1 cellular context compared by ENCODE assay signal in genomic region chr10:69318997-69319727, GRCh38.
TF ChIP-seq lines count a peak whose summit lies in the region.

No MANE protein-coding gene starts in this region.

TF ChIP-seq in HepG2, 621 proteins besides CTCF, POLR2A, EP300 and RAD21 (continued from another document):
- TF ChIP-seq ZBTB14 (CRISPR knock-in tag; IDR thresholded peaks at IDR 0.05) (no peak), ZNF501 (CRISPR knock-in tag; IDR thresholded peaks at IDR 0.05) (peak; percentile 70), GMEB1 (CRISPR knock-in tag; IDR thresholded peaks at IDR 0.05; ENCODE audit: borderline replicate concordance) (no peak), ZNF687 (CRISPR knock-in tag; IDR thresholded peaks at IDR 0.05) (0 out of 2 replicates have a peak, but pooled peaks have one; percentile 32), HDAC1 (CRISPR knock-in tag; IDR thresholded peaks at IDR 0.05) (0 out of 2 replicates have a peak, but pooled peaks have one; percentile 36), ZNF784 (CRISPR knock-in tag; IDR thresholded peaks at IDR 0.05; ENCODE audit: borderline replicate concordance) (no peak), RBFOX2 (IDR thresholded peaks at IDR 0.05; ENCODE audit: low read depth, low read length) (no peak), PAXIP1 (CRISPR knock-in tag; conservative IDR thresholded peaks at IDR 0.05) (no peak), ZNF577 (CRISPR knock-in tag; IDR thresholded peaks at IDR 0.05; ENCODE audit: borderline replicate concordance, low read depth) (no peak), FOXP4 (CRISPR knock-in tag; IDR thresholded peaks at IDR 0.05) (no peak), SRSF1 (optimal IDR thresholded peaks at IDR 0.05; ENCODE audit: low read depth, low read length) (no peak), KLF13 (CRISPR knock-in tag; IDR thresholded peaks at IDR 0.05) (no peak), ELF4 (CRISPR knock-in tag; IDR thresholded peaks at IDR 0.05; ENCODE audit: borderline replicate concordance) (no peak), ZNF670 (CRISPR knock-in tag; IDR thresholded peaks at IDR 0.05; ENCODE audit: borderline replicate concordance) (0 out of 2 replicates have a peak, but pooled peaks have one; percentile 49), CAMTA2 (CRISPR knock-in tag; IDR thresholded peaks at IDR 0.05; ENCODE audit: borderline replicate concordance) (no peak), ZNF343 (CRISPR knock-in tag; IDR thresholded peaks at IDR 0.05) (0 out of 2 replicates have a peak, but pooled peaks have one; percentile 12), ZFP36L2 (CRISPR knock-in tag; IDR thresholded peaks at IDR 0.05) (no peak)
